8 cellular contexts compared by ENCODE assay signal in genomic region chr6:111872521-111873177, GRCh38. TPM values are rescaled to one million over a fixed set of nuclear protein-coding genes. Genes with fewer than 3 reads are reported as not detected.
A peak's percentile ranks its signal among the peaks of the same experiment; 100 is the strongest.
DNase-seq lines count a peak whose midpoint lies in the region; ATAC-seq, FAIRE-seq and TF ChIP-seq lines count a peak whose summit lies in the region.

No MANE protein-coding gene starts in this region.

- H3K4me1 Mint-ChIP-seq in endothelial cell (ENCODE audit: unreplicated experiment) = peaks cover 56% of the 10 kb centered on the region
- peaks cover 38% of the 10 kb centered on the region for H3K4me1 Mint-ChIP-seq in stimulated activated memory B cell treated with anti-CD40 and anti-IgM and Interleukin-4, amounts not matched to agents 10 μg/mL and 1 μg/mL and 100 μg/mL, for 72 hours

- H3K4me1 ChIP-seq in muscle layer of colon (ENCODE audit: insufficient read depth, low read length) = peaks cover 12% of the 10 kb centered on the region

- peak; percentile 53 for ATAC-seq in stimulated activated memory B cell treated with anti-CD40 and anti-IgM and Interleukin-4, amounts not matched to agents 10 μg/mL and 1 μg/mL and 100 μg/mL, for 72 hours

- no peak for TF ChIP-seq CTCF in endothelial cell (IDR thresholded peaks at IDR 0.05; ENCODE audit: unreplicated experiment)

- no peaks in the 10 kb centered on the region for H3K9me3 Mint-ChIP-seq in endothelial cell (ENCODE audit: unreplicated experiment)
- no peaks in the 10 kb centered on the region for H3K9me3 Mint-ChIP-seq in stimulated activated memory B cell treated with anti-CD40 and anti-IgM and Interleukin-4, amounts not matched to agents 10 μg/mL and 1 μg/mL and 100 μg/mL, for 72 hours

- no peaks in the 10 kb centered on the region for H3K36me3 ChIP-seq in muscle layer of colon (ENCODE audit: insufficient read depth, low read length)

- peak; percentile 67 for DNase-seq in ELF-1 (ENCODE audit: low read depth, low spot score)
- DNase-seq in H54 (ENCODE audit: insufficient read length, low spot score) = peak; percentile 25
- peak; percentile 71 for DNase-seq in NAMALWA (ENCODE audit: low spot score)
- DNase-seq in activated CD8-positive, alpha-beta memory T cell treated with anti-CD3 and anti-CD28 coated beads for 24 hours = peak; percentile 85
- no peak for DNase-seq in endothelial cell (ENCODE audit: low spot score)
- DNase-seq in NCI-H1048 (lab: John Stamatoyannopoulos, UW) = no peak

- no peak for FAIRE-seq in H54 (lab: Jason Lieb, UNC)

- H3K27me3 ChIP-seq in muscle layer of colon (ENCODE audit: control insufficient read depth in 1 of 2, insufficient read depth in 2 of 2, low read length in 2 of 2) = no peaks in the 10 kb centered on the region

- peaks cover 25% of the 10 kb centered on the region for H3K27me3 Mint-ChIP-seq in endothelial cell (ENCODE audit: unreplicated experiment)
- H3K27me3 Mint-ChIP-seq in stimulated activated memory B cell treated with anti-CD40 and anti-IgM and Interleukin-4, amounts not matched to agents 10 μg/mL and 1 μg/mL and 100 μg/mL, for 72 hours = no peaks in the 10 kb centered on the region

- H3K4me3 Mint-ChIP-seq in endothelial cell (ENCODE audit: unreplicated experiment) = peak overlapping the region; percentile 98
- H3K4me3 Mint-ChIP-seq in stimulated activated memory B cell treated with anti-CD40 and anti-IgM and Interleukin-4, amounts not matched to agents 10 μg/mL and 1 μg/mL and 100 μg/mL, for 72 hours = peak overlapping the region; percentile 97

- TF ChIP-seq POLR2A in H54 (IDR thresholded peaks at IDR 0.05; ENCODE audit: low read depth, low read length) = no peak

- peaks cover 7% of the 10 kb centered on the region for H3K36me3 Mint-ChIP-seq in endothelial cell (ENCODE audit: low read depth, unreplicated experiment)
- peaks cover 11% of the 10 kb centered on the region for H3K36me3 Mint-ChIP-seq in stimulated activated memory B cell treated with anti-CD40 and anti-IgM and Interleukin-4, amounts not matched to agents 10 μg/mL and 1 μg/mL and 100 μg/mL, for 72 hours

- H3K9me3 ChIP-seq in muscle layer of colon (ENCODE audit: low read length) = no peaks in the 10 kb centered on the region

- peak overlapping the region; percentile 22 for H3K27ac ChIP-seq in muscle layer of colon (ENCODE audit: low read depth, low read length)

- peak overlapping the region; percentile 54 to 73 for H3K4me3 ChIP-seq in muscle layer of colon (ENCODE audit: low read depth in 1 of 2, low read length in 2 of 2)

- no peak overlapping the region for H3K27ac Mint-ChIP-seq in endothelial cell (ENCODE audit: unreplicated experiment)
- H3K27ac Mint-ChIP-seq in stimulated activated memory B cell treated with anti-CD40 and anti-IgM and Interleukin-4, amounts not matched to agents 10 μg/mL and 1 μg/mL and 100 μg/mL, for 72 hours = peak overlapping the region; percentile 91

- H3K9ac ChIP-seq in muscle layer of colon (ENCODE audit: low read length) = no peak overlapping the region

RNA-seq across cellular contexts. Expression of gene FYN, which starts 0.6 kb away (rescaled TPM):
- total RNA-seq in endothelial cell (ENCODE audit: unreplicated experiment) = 474 TPM

Comparison
In these comparisons a context has a peak if more than half of its experiments do, and no peak if none do; other contexts are left out.
1. DNase-seq: peak in ELF-1 (single experiment), H54 (single experiment), NAMALWA (single experiment) and activated CD8-positive, alpha-beta memory T cell treated with anti-CD3 and anti-CD28 coated beads for 24 hours (single experiment); none in endothelial cell (single experiment) and NCI-H1048 (single experiment).